2 cellular contexts compared by ENCODE assay signal in the genomic region with DNA sequence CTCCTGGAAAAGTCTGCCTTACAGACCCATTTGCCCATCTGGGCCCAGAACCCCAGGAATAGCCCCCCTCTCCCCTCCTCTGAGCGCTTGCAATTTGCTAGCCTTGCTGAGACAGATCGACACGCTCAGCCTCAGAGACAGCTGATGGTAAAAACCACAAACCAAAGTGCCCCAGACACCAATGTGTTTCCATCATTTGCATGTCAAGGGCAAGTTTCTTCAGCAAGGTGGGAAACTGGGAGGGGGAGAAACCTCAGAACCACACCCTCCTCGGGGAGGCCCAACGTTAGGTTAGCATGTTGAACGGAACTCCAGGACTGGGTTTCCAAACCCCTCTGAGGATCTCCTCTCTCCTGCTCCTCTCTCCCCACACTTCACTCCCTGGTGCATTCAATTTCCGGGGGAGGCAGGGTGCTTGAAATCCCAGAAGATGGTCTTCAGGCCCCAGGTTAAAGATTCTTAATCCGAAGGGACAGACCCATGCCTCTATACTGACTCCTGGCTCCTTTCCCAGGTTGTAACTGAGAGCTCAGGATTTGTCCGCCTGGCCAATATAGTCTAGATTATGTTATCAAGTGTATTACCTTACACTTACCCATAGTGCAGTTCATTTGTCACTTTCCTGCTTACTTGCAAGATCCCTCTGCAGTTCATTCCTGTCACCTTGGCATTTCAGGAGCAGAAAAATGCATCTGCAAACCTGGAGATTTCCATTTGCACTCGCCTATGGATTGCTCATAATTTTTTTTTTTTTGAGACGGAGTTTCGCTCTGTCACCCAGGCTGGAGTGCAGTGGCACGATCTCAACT.
TF ChIP-seq lines count a peak whose summit lies in the region.

No MANE protein-coding gene starts in this region.

TF ChIP-seq in SK-N-SH, 30 proteins besides CTCF, POLR2A, EP300 and RAD21 (continued from another document):
- TF ChIP-seq EZH2phosphoT487 (IDR thresholded peaks at IDR 0.05; ENCODE audit: borderline replicate concordance, low read depth) (no peak), MXI1 (IDR thresholded peaks at IDR 0.05; ENCODE audit: low read depth, low read length) (no peak), RCOR1 (IDR thresholded peaks at IDR 0.05; ENCODE audit: low read length) (no peak), NRF1 (IDR thresholded peaks at IDR 0.05; ENCODE audit: low read depth, low read length) (no peak)
TF ChIP-seq in SK-N-SH: peak in this region for 0.

TF ChIP-seq in SK-N-SH treated with all-trans-retinoic acid at 6 μM for 48 hours, 23 proteins besides CTCF, POLR2A, EP300 and RAD21:
- TF ChIP-seq, protein P1, sequence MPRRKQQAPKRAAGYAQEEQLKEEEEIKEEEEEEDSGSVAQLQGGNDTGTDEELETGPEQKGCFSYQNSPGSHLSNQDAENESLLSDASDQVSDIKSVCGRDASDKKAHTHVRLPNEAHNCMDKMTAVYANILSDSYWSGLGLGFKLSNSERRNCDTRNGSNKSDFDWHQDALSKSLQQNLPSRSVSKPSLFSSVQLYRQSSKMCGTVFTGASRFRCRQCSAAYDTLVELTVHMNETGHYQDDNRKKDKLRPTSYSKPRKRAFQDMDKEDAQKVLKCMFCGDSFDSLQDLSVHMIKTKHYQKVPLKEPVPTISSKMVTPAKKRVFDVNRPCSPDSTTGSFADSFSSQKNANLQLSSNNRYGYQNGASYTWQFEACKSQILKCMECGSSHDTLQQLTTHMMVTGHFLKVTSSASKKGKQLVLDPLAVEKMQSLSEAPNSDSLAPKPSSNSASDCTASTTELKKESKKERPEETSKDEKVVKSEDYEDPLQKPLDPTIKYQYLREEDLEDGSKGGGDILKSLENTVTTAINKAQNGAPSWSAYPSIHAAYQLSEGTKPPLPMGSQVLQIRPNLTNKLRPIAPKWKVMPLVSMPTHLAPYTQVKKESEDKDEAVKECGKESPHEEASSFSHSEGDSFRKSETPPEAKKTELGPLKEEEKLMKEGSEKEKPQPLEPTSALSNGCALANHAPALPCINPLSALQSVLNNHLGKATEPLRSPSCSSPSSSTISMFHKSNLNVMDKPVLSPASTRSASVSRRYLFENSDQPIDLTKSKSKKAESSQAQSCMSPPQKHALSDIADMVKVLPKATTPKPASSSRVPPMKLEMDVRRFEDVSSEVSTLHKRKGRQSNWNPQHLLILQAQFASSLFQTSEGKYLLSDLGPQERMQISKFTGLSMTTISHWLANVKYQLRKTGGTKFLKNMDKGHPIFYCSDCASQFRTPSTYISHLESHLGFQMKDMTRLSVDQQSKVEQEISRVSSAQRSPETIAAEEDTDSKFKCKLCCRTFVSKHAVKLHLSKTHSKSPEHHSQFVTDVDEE (CRISPR knock-in tag; IDR thresholded peaks at IDR 0.05), result no peak
- TF ChIP-seq CSDC2 (CRISPR knock-in tag; IDR thresholded peaks at IDR 0.05) (no peak), ZFP30 (CRISPR knock-in tag; IDR thresholded peaks at IDR 0.05) (no peak), GLIS3 (CRISPR knock-in tag; IDR thresholded peaks at IDR 0.05) (no peak), SNAI2 (CRISPR knock-in tag; IDR thresholded peaks at IDR 0.05) (no peak), TOX (CRISPR knock-in tag; IDR thresholded peaks at IDR 0.05; ENCODE audit: borderline replicate concordance) (no peak), ISL1 (CRISPR knock-in tag; IDR thresholded peaks at IDR 0.05) (no peak), PPARA (CRISPR knock-in tag; IDR thresholded peaks at IDR 0.05; ENCODE audit: borderline replicate concordance) (no peak), ZFP3 (CRISPR knock-in tag; IDR thresholded peaks at IDR 0.05) (no peak), ZNF70 (CRISPR knock-in tag; IDR thresholded peaks at IDR 0.05) (no peak), BACH2 (CRISPR knock-in tag; IDR thresholded peaks at IDR 0.05; ENCODE audit: borderline replicate concordance) (no peak), ZNF8 (CRISPR knock-in tag; IDR thresholded peaks at IDR 0.05) (no peak), RARB (CRISPR knock-in tag; IDR thresholded peaks at IDR 0.05) (no peak), ZC3H10 (CRISPR knock-in tag; IDR thresholded peaks at IDR 0.05) (no peak)
- TF ChIP-seq, protein P2, sequence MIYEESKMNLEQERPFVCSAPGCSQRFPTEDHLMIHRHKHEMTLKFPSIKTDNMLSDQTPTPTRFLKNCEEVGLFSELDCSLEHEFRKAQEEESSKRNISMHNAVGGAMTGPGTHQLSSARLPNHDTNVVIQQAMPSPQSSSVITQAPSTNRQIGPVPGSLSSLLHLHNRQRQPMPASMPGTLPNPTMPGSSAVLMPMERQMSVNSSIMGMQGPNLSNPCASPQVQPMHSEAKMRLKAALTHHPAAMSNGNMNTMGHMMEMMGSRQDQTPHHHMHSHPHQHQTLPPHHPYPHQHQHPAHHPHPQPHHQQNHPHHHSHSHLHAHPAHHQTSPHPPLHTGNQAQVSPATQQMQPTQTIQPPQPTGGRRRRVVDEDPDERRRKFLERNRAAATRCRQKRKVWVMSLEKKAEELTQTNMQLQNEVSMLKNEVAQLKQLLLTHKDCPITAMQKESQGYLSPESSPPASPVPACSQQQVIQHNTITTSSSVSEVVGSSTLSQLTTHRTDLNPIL (CRISPR knock-in tag; IDR thresholded peaks at IDR 0.05; ENCODE audit: low read depth), result no peak
- TF ChIP-seq, protein P3, sequence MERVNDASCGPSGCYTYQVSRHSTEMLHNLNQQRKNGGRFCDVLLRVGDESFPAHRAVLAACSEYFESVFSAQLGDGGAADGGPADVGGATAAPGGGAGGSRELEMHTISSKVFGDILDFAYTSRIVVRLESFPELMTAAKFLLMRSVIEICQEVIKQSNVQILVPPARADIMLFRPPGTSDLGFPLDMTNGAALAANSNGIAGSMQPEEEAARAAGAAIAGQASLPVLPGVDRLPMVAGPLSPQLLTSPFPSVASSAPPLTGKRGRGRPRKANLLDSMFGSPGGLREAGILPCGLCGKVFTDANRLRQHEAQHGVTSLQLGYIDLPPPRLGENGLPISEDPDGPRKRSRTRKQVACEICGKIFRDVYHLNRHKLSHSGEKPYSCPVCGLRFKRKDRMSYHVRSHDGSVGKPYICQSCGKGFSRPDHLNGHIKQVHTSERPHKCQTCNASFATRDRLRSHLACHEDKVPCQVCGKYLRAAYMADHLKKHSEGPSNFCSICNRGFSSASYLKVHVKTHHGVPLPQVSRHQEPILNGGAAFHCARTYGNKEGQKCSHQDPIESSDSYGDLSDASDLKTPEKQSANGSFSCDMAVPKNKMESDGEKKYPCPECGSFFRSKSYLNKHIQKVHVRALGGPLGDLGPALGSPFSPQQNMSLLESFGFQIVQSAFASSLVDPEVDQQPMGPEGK (CRISPR knock-in tag; IDR thresholded peaks at IDR 0.05; ENCODE audit: borderline replicate concordance), result no peak
- TF ChIP-seq, protein P4, sequence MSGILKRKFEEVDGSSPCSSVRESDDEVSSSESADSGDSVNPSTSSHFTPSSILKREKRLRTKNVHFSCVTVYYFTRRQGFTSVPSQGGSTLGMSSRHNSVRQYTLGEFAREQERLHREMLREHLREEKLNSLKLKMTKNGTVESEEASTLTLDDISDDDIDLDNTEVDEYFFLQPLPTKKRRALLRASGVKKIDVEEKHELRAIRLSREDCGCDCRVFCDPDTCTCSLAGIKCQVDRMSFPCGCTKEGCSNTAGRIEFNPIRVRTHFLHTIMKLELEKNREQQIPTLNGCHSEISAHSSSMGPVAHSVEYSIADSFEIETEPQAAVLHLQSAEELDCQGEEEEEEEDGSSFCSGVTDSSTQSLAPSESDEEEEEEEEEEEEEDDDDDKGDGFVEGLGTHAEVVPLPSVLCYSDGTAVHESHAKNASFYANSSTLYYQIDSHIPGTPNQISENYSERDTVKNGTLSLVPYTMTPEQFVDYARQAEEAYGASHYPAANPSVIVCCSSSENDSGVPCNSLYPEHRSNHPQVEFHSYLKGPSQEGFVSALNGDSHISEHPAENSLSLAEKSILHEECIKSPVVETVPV (CRISPR knock-in tag; IDR thresholded peaks at IDR 0.05), result no peak
TF ChIP-seq in SK-N-SH treated with all-trans-retinoic acid at 6 μM for 48 hours: peak in this region for 0.
